ENCODE assay signal across 1 cellular context in genomic region chr12:109654357-109654756, GRCh38.
A peak's percentile ranks its signal among the peaks of the same experiment; 100 is the strongest.
TF ChIP-seq lines count a peak whose summit lies in the region.

No MANE protein-coding gene starts in this region.

TF ChIP-seq in SK-N-SH, 30 proteins besides CTCF, POLR2A, EP300 and RAD21 (continued from another document):
- TF ChIP-seq MAX (IDR thresholded peaks at IDR 0.05; ENCODE audit: low read depth): no peak
- TF ChIP-seq NRF1 (IDR thresholded peaks at IDR 0.05; ENCODE audit: low read depth, low read length): no peak
- TF ChIP-seq SMC3 (IDR thresholded peaks at IDR 0.05; ENCODE audit: low read depth, low read length): peak; percentile 2; the same call in 1 of the 2 replicates
- no peak; the same call in 1 of the 2 replicates for TF ChIP-seq RCOR1 (IDR thresholded peaks at IDR 0.05; ENCODE audit: low read length)
- peak; percentile 88 for TF ChIP-seq MXI1 (IDR thresholded peaks at IDR 0.05; ENCODE audit: low read depth, low read length)
- TF ChIP-seq GABPA (IDR thresholded peaks at IDR 0.05; ENCODE audit: low read depth): no peak
- peak; percentile 96 for TF ChIP-seq FOXJ3 (CRISPR knock-in tag; IDR thresholded peaks at IDR 0.05)
- TF ChIP-seq, protein P1, sequence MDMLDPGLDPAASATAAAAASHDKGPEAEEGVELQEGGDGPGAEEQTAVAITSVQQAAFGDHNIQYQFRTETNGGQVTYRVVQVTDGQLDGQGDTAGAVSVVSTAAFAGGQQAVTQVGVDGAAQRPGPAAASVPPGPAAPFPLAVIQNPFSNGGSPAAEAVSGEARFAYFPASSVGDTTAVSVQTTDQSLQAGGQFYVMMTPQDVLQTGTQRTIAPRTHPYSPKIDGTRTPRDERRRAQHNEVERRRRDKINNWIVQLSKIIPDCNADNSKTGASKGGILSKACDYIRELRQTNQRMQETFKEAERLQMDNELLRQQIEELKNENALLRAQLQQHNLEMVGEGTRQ (IDR thresholded peaks at IDR 0.05; ENCODE audit: borderline replicate concordance, low read depth, low read length): no peak
- TF ChIP-seq POLR2AphosphoS5 (IDR thresholded peaks at IDR 0.05; ENCODE audit: low read depth, low read length): 0 out of 2 replicates have a peak, but pooled peaks have one; percentile 11
- peak; percentile 43 for TF ChIP-seq CHD2 (IDR thresholded peaks at IDR 0.05; ENCODE audit: low read length, partially characterized antibody)
- no peak for TF ChIP-seq RXRA (IDR thresholded peaks at IDR 0.05; ENCODE audit: borderline replicate concordance, low read depth)
- TF ChIP-seq SIN3A (IDR thresholded peaks at IDR 0.05; ENCODE audit: borderline replicate concordance, low read depth, low read length): no peak
- TF ChIP-seq YY1 (IDR thresholded peaks at IDR 0.05; ENCODE audit: low read depth): no peak
- TF ChIP-seq TEAD4 (IDR thresholded peaks at IDR 0.05; ENCODE audit: borderline replicate concordance, insufficient read depth): peak; percentile 32; the same call in 1 of the 2 replicates
- no peak for TF ChIP-seq MEF2A (IDR thresholded peaks at IDR 0.05; ENCODE audit: borderline replicate concordance, low read depth)
- TF ChIP-seq EZH2phosphoT487 (IDR thresholded peaks at IDR 0.05; ENCODE audit: borderline replicate concordance, low read depth): no peak
- TF ChIP-seq, protein P2, sequence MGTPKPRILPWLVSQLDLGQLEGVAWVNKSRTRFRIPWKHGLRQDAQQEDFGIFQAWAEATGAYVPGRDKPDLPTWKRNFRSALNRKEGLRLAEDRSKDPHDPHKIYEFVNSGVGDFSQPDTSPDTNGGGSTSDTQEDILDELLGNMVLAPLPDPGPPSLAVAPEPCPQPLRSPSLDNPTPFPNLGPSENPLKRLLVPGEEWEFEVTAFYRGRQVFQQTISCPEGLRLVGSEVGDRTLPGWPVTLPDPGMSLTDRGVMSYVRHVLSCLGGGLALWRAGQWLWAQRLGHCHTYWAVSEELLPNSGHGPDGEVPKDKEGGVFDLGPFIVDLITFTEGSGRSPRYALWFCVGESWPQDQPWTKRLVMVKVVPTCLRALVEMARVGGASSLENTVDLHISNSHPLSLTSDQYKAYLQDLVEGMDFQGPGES (IDR thresholded peaks at IDR 0.05; ENCODE audit: low read depth, low read length): no peak
- no peak for TF ChIP-seq ELF1 (IDR thresholded peaks at IDR 0.05)
- TF ChIP-seq, protein P3, sequence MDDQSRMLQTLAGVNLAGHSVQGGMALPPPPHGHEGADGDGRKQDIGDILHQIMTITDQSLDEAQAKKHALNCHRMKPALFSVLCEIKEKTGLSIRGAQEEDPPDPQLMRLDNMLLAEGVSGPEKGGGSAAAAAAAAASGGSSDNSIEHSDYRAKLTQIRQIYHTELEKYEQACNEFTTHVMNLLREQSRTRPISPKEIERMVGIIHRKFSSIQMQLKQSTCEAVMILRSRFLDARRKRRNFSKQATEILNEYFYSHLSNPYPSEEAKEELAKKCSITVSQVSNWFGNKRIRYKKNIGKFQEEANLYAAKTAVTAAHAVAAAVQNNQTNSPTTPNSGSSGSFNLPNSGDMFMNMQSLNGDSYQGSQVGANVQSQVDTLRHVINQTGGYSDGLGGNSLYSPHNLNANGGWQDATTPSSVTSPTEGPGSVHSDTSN (IDR thresholded peaks at IDR 0.05): no peak
- TF ChIP-seq RFX5 (IDR thresholded peaks at IDR 0.05; ENCODE audit: low read length): no peak
- TF ChIP-seq REST (IDR thresholded peaks at IDR 0.05; ENCODE audit: low read depth, low read length): no peak
- peak; percentile 56; the same call in 1 of the 2 replicates for TF ChIP-seq TCF12 (IDR thresholded peaks at IDR 0.05)
TF ChIP-seq in SK-N-SH: peak in this region for 8.
